2 cellular contexts compared by ENCODE assay signal in genomic region chr2:37297632-37298031, GRCh38.
TF ChIP-seq lines count a peak whose summit lies in the region.

No MANE protein-coding gene starts in this region.

TF ChIP-seq in HEK293, 187 proteins besides CTCF, POLR2A, EP300 and RAD21 (continued from another document):
- TF ChIP-seq, protein P1, sequence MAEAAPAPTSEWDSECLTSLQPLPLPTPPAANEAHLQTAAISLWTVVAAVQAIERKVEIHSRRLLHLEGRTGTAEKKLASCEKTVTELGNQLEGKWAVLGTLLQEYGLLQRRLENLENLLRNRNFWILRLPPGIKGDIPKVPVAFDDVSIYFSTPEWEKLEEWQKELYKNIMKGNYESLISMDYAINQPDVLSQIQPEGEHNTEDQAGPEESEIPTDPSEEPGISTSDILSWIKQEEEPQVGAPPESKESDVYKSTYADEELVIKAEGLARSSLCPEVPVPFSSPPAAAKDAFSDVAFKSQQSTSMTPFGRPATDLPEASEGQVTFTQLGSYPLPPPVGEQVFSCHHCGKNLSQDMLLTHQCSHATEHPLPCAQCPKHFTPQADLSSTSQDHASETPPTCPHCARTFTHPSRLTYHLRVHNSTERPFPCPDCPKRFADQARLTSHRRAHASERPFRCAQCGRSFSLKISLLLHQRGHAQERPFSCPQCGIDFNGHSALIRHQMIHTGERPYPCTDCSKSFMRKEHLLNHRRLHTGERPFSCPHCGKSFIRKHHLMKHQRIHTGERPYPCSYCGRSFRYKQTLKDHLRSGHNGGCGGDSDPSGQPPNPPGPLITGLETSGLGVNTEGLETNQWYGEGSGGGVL (tag by site-specific recombination; IDR thresholded peaks at IDR 0.05): peak; percentile 62
- TF ChIP-seq ATF2 (tag by site-specific recombination; IDR thresholded peaks at IDR 0.05; ENCODE audit: low read depth): peak; percentile 66

TF ChIP-seq in WTC11, 78 proteins besides CTCF, POLR2A, EP300 and RAD21 (continued from another document):
- no peak for TF ChIP-seq STAT6 (CRISPR knock-in tag; conservative IDR thresholded peaks at IDR 0.05; ENCODE audit: low read depth)
- no peak for TF ChIP-seq CDX4 (CRISPR knock-in tag; IDR thresholded peaks at IDR 0.05; ENCODE audit: borderline replicate concordance)
- no peak for TF ChIP-seq ZNF512 (CRISPR knock-in tag; IDR thresholded peaks at IDR 0.05; ENCODE audit: borderline replicate concordance)
- no peak for TF ChIP-seq USF2 (CRISPR knock-in tag; IDR thresholded peaks at IDR 0.05)
- TF ChIP-seq ZNF219 (CRISPR knock-in tag; IDR thresholded peaks at IDR 0.05; ENCODE audit: borderline replicate concordance): no peak
- no peak for TF ChIP-seq NR1H2 (CRISPR knock-in tag; IDR thresholded peaks at IDR 0.05)
- TF ChIP-seq, protein P2, sequence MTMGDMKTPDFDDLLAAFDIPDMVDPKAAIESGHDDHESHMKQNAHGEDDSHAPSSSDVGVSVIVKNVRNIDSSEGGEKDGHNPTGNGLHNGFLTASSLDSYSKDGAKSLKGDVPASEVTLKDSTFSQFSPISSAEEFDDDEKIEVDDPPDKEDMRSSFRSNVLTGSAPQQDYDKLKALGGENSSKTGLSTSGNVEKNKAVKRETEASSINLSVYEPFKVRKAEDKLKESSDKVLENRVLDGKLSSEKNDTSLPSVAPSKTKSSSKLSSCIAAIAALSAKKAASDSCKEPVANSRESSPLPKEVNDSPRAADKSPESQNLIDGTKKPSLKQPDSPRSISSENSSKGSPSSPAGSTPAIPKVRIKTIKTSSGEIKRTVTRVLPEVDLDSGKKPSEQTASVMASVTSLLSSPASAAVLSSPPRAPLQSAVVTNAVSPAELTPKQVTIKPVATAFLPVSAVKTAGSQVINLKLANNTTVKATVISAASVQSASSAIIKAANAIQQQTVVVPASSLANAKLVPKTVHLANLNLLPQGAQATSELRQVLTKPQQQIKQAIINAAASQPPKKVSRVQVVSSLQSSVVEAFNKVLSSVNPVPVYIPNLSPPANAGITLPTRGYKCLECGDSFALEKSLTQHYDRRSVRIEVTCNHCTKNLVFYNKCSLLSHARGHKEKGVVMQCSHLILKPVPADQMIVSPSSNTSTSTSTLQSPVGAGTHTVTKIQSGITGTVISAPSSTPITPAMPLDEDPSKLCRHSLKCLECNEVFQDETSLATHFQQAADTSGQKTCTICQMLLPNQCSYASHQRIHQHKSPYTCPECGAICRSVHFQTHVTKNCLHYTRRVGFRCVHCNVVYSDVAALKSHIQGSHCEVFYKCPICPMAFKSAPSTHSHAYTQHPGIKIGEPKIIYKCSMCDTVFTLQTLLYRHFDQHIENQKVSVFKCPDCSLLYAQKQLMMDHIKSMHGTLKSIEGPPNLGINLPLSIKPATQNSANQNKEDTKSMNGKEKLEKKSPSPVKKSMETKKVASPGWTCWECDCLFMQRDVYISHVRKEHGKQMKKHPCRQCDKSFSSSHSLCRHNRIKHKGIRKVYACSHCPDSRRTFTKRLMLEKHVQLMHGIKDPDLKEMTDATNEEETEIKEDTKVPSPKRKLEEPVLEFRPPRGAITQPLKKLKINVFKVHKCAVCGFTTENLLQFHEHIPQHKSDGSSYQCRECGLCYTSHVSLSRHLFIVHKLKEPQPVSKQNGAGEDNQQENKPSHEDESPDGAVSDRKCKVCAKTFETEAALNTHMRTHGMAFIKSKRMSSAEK (CRISPR knock-in tag; IDR thresholded peaks at IDR 0.05; ENCODE audit: borderline replicate concordance): no peak
- TF ChIP-seq GTF2I (CRISPR knock-in tag; conservative IDR thresholded peaks at IDR 0.05): no peak
- TF ChIP-seq NR3C1 (CRISPR knock-in tag; conservative IDR thresholded peaks at IDR 0.05; ENCODE audit: low read depth): no peak
- no peak for TF ChIP-seq ZNF232 (CRISPR knock-in tag; IDR thresholded peaks at IDR 0.05)
